8 cellular contexts compared by ENCODE assay signal in genomic region chr14:21454843-21455550, GRCh38. TPM values are rescaled to one million over a fixed set of nuclear protein-coding genes. Genes with fewer than 3 reads are reported as not detected.
A peak's percentile ranks its signal among the peaks of the same experiment; 100 is the strongest.
DNase-seq lines count a peak whose midpoint lies in the region; ATAC-seq, FAIRE-seq and TF ChIP-seq lines count a peak whose summit lies in the region.

No MANE protein-coding gene starts in this region.

- H3K27me3 Mint-ChIP-seq in CD4-positive, CD25-positive, alpha-beta regulatory T cell = no peaks in the 10 kb centered on the region

- H3K9ac ChIP-seq in GM12878 (ENCODE audit: control insufficient read depth, insufficient read depth, low read length) = peak overlapping the region; percentile 94

- peak in 2 of 3 donors; percentile 22 to 34 for DNase-seq in CD4-positive, CD25-positive, alpha-beta regulatory T cell
- DNase-seq in GM12878 (ENCODE audit: low read depth, low spot score) (no peak), lower leg skin (ENCODE audit: low spot score in 2 of 2) (no peak), upper lobe of left lung (no peak)
- DNase-seq in activated CD8-positive, alpha-beta memory T cell treated with anti-CD3 and anti-CD28 coated beads, Interleukin-2, amount 50 U/mL, for 4 hours = no peak

- no peaks in the 10 kb centered on the region for H3K9me3 ChIP-seq in CD4-positive, CD25-positive, alpha-beta regulatory T cell (ENCODE audit: control insufficient read depth in 2 of 2, low read length in 2 of 2)
- no peaks in the 10 kb centered on the region for H3K9me3 ChIP-seq in KOPT-K1 (ENCODE audit: insufficient read depth, low read length, poor library complexity, severe bottlenecking)
- H3K9me3 ChIP-seq in GM12878 (replicated peaks; ENCODE audit: control insufficient read depth, insufficient read depth, low read length) = no peaks in the 10 kb centered on the region
- H3K9me3 ChIP-seq in upper lobe of left lung = no peaks in the 10 kb centered on the region

- intact Hi-C loops in GM12878 (cut with micrococcal nuclease; ENCODE audit: unreplicated experiment) = no loop called here
- intact Hi-C loops in lower leg skin (cut with DNase I; ENCODE audit: low total_unique reads) = no loop called here

- CTCF ChIA-PET in GM12878 (lab: Yijun Ruan, JAX) = interaction anchor here (1.2 to 3.3 kb wide), 11 partner anchors 9 to 215 kb away, joined by 3 to 38 read pairs (median 4); partner anchors contain the start of genes RAB2B, SUPT16H and TOX4

- peaks cover 54% of the 10 kb centered on the region for H3K79me2 ChIP-seq in GM12878 (ENCODE audit: control insufficient read depth, insufficient read depth, low read length)

- H2AFZ ChIP-seq in GM12878 (ENCODE audit: control insufficient read depth, low read depth, low read length) = no peak overlapping the region

- H3K4me3 ChIP-seq in CD4-positive, CD25-positive, alpha-beta regulatory T cell (ENCODE audit: low read depth, low read length) = peak overlapping the region; percentile 93
- H3K4me3 ChIP-seq in GM12878 (peak overlapping the region; percentile 97), lower leg skin (ENCODE audit: low read depth, poor library complexity, severe bottlenecking) (peak overlapping the region; percentile 73), upper lobe of left lung (peak overlapping the region; percentile 60 to 93 (median 90))

- no peak for ATAC-seq in CD4-positive, CD25-positive, alpha-beta regulatory T cell (ENCODE audit: low read depth in 2 of 2)
- ATAC-seq in GM12878 (peak; percentile 3; the same call in 1 of the 3 replicates), upper lobe of left lung (ENCODE audit: low FRiP score in 2 of 2) (no peak), HG03342 (IDR thresholded peaks at IDR 0.05; ENCODE audit: unreplicated experiment) (no peak), HG03565 (IDR thresholded peaks at IDR 0.05; ENCODE audit: unreplicated experiment) (no peak)

- FAIRE-seq in GM12878 (lab: Jason Lieb, UNC) = no peak

- no peaks in the 10 kb centered on the region for H4K20me1 ChIP-seq in GM12878 (ENCODE audit: control insufficient read depth, insufficient read depth)

- H3K4me3 Mint-ChIP-seq in CD4-positive, CD25-positive, alpha-beta regulatory T cell = peak overlapping the region; percentile 86 to 99 (median 98)

- peak overlapping the region; percentile 70 for H3K4me2 ChIP-seq in GM12878 (ENCODE audit: control insufficient read depth, insufficient read depth)

- no peak for TF ChIP-seq RAD21 in GM12878 (IDR thresholded peaks at IDR 0.05; ENCODE audit: insufficient read depth, low read depth, low read length)

- TF ChIP-seq EP300 in GM12878 (IDR thresholded peaks at IDR 0.05; ENCODE audit: borderline replicate concordance in 1 of 2, control insufficient read depth in 1 of 2, low read depth in 2 of 2, low read length in 2 of 2) (no peak), upper lobe of left lung (IDR thresholded peaks at IDR 0.05) (no peak)

- WGBS in GM12878 (ENCODE audit: insufficient coverage, insufficient replicate concordance, low lambda C conversion rate, missing lambda C conversion rate) = 3% methylated on average over 15 of the region's 15 CpGs
- WGBS in lower leg skin, 2 donors = 17 to 21% methylated on average over 15 of the region's 15 CpGs
- WGBS in upper lobe of left lung, 2 donors = 31 to 32% methylated on average over 15 of the region's 15 CpGs

- peak overlapping the region; percentile 95 for H3K27ac ChIP-seq in CD4-positive, CD25-positive, alpha-beta regulatory T cell (ENCODE audit: insufficient read depth, low read length, poor library complexity, severe bottlenecking)
- H3K27ac ChIP-seq in KOPT-K1 (ENCODE audit: low read depth, low read length, poor library complexity, severe bottlenecking) (peak overlapping the region; percentile 80), GM12878 (ENCODE audit: control insufficient read depth, insufficient read depth) (peak overlapping the region; percentile 94), upper lobe of left lung (peak overlapping the region; percentile 92 to 98 (median 96))

- TSS peak; percentile 70 for BruUV-seq in GM12878 (replicated peaks; lab: Mats Ljungman, UMichigan)

- no peaks in the 10 kb centered on the region for H3K9me3 Mint-ChIP-seq in CD4-positive, CD25-positive, alpha-beta regulatory T cell

- H3K4me1 Mint-ChIP-seq in CD4-positive, CD25-positive, alpha-beta regulatory T cell = peaks cover 24 to 59% (median 41%) of the 10 kb centered on the region in 4 donors

- peaks cover 6% of the 10 kb centered on the region for H3K36me3 ChIP-seq in CD4-positive, CD25-positive, alpha-beta regulatory T cell (ENCODE audit: control insufficient read depth, insufficient read depth, low read length)
- H3K36me3 ChIP-seq in KOPT-K1 (ENCODE audit: insufficient read depth, low read length) (peaks cover 12% of the 10 kb centered on the region; the same call in 1 of the 2 replicates), GM12878 (ENCODE audit: control insufficient read depth in 2 of 2, insufficient read depth in 2 of 2, low read length in 1 of 2) (no peaks in the 10 kb centered on the region; a peak in 2 of 4 replicates), upper lobe of left lung (peaks cover 0 to 10% (median under 1%) of the 10 kb centered on the region in 4 donors)

- peaks cover 9% of the 10 kb centered on the region for H3K36me3 Mint-ChIP-seq in CD4-positive, CD25-positive, alpha-beta regulatory T cell

- H3K27me3 ChIP-seq in CD4-positive, CD25-positive, alpha-beta regulatory T cell (ENCODE audit: control insufficient read depth, insufficient read depth, low read length) = no peaks in the 10 kb centered on the region
- H3K27me3 ChIP-seq in GM12878 (replicated peaks in 1 of 2; ENCODE audit: control insufficient read depth in 2 of 2, insufficient read depth in 2 of 2, low read length in 1 of 2) (no peaks in the 10 kb centered on the region), upper lobe of left lung (no peaks in the 10 kb centered on the region)

- in situ Hi-C loops in GM12878 (cut with MboI) = no loop called here

- POLR2A ChIA-PET in GM12878 (lab: Charles Lee) = interaction anchor here (0.5 to 7.3 kb wide), 6 partner anchors 10 to 72 kb away, joined by 3 to 82 read pairs (median 6); partner anchors contain the start of gene METTL3

- H3K27ac Mint-ChIP-seq in CD4-positive, CD25-positive, alpha-beta regulatory T cell = peak overlapping the region; percentile 99 to 100 (median 100)

- no peak for TF ChIP-seq POLR2A in GM12878 (IDR thresholded peaks at IDR 0.05; ENCODE audit: low read depth, low read length)
- TF ChIP-seq POLR2A in lower leg skin (IDR thresholded peaks at IDR 0.05) = no peak
- no peak for TF ChIP-seq POLR2A in upper lobe of left lung (IDR thresholded peaks at IDR 0.05)

- TF ChIP-seq CTCF in GM12878 (IDR thresholded peaks at IDR 0.05 in 2 of 3, conservative IDR thresholded peaks at IDR 0.05 in 1 of 3; ENCODE audit: control insufficient read depth in 2 of 3, extremely low read depth in 1 of 3, insufficient read depth in 1 of 3, low read depth in 3 of 3, low read length in 3 of 3) (no peak), lower leg skin (IDR thresholded peaks at IDR 0.05) (no peak), upper lobe of left lung (IDR thresholded peaks at IDR 0.05) (no peak)

- SMC1A ChIA-PET in GM12878 (lab: Charles Lee; ENCODE audit: uncharacterized antibody, unreplicated experiment) = interaction anchor here (0.9 to 2.6 kb wide), 10 partner anchors 10 to 75 kb away, joined by 3 to 23 read pairs (median 5); no protein-coding TSS in a partner anchor

- H3K4me1 ChIP-seq in CD4-positive, CD25-positive, alpha-beta regulatory T cell (ENCODE audit: control insufficient read depth, insufficient read depth, low read length, poor library complexity, severe bottlenecking) = peaks cover 51% of the 10 kb centered on the region
- H3K4me1 ChIP-seq in GM12878 (ENCODE audit: control insufficient read depth, insufficient read depth, low read length) (peaks cover 12% of the 10 kb centered on the region), upper lobe of left lung (peaks cover 29 to 44% (median 30%) of the 10 kb centered on the region in 4 donors)

- RAD21 ChIA-PET in GM12878 (lab: Charles Lee; ENCODE audit: unreplicated experiment) = interaction anchor here (1.0 to 3.2 kb wide), 9 partner anchors 10 to 350 kb away, joined by 3 to 46 read pairs (median 6); partner anchors contain the start of gene SUPT16H

RNA-seq across cellular contexts. Expression of gene CHD8, which starts 0.9 kb away (rescaled TPM):
- total RNA-seq in CD4-positive, CD25-positive, alpha-beta regulatory T cell = 142 TPM
- polyA plus RNA-seq in CD4-positive, CD25-positive, alpha-beta regulatory T cell = 10 to 100 TPM; 15.3 to 30.9 (median 20.9) TPM
- total RNA-seq in GM12878 (2013; cell fraction: nucleolus; rRNA removed) = 181 and 186 TPM in 2 replicates
- total RNA-seq in GM12878 (2014; rRNA removed) (59.8 and 61.2 TPM in 2 replicates), GM12878 (2014; rRNA removed; fragmentation: Illumina TruSeq; extraction: Trizol) (50.8 and 53.6 TPM in 2 replicates), GM12878 (2021) (79.5 and 80.7 TPM in 2 replicates), lower leg skin (10 to 100 TPM; 78.4 to 98.6 (median 97.0) TPM), upper lobe of left lung (10 to 100 TPM; 42.2 to 96.4 (median 67.5) TPM)
- 33.1 TPM for polyA plus RNA-seq in GM12878 (2011; ENCODE audit: low read depth)
- polyA plus RNA-seq in GM12878 (2011; rRNA removed) (15.4 and 23.3 TPM in 2 replicates), GM12878 (2014; fragmentation: Illumina TruSeq; extraction: Trizol) (52.1 and 60.4 TPM in 2 replicates), GM12878 (2014; fragmentation: Nextera tagmentation; extraction: Ambion mirVana) (10 to 100 TPM; 20.2 to 28.2 TPM), GM12878 (2014; rRNA removed) (31.1 and 34.2 TPM in 2 replicates), GM12878 (2016; fragmentation: Nextera tagmentation; extraction: Ambion mirVana) (10 to 100 TPM; 32.8 to 38.2 TPM)
- 33.4 and 34.9 TPM in 2 replicates for polyA plus RNA-seq in GM12878 (2011; cell fraction: cytosol; rRNA removed)
- 84.8 and 98.6 TPM in 2 replicates for polyA plus RNA-seq in GM12878 (2011; cell fraction: nucleus; rRNA removed)
- 36.9 and 73.3 TPM in 2 replicates for polyA plus RNA-seq in GM12878 (2012)
- 65.5 and 76.4 TPM in 2 replicates for polyA minus RNA-seq in GM12878 (2011; rRNA and poly(A)+ RNA removed)
- polyA minus RNA-seq in GM12878 (2011; cell fraction: cytosol; rRNA and poly(A)+ RNA removed) = 34.2 and 35.8 TPM in 2 replicates
- polyA minus RNA-seq in GM12878 (2011; cell fraction: nucleus; rRNA and poly(A)+ RNA removed) = 40.1 and 78.9 TPM in 2 replicates

RNA-seq across cellular contexts. Expression of gene RAB2B, which starts 21.8 kb away (rescaled TPM):
- 32.6 TPM for total RNA-seq in CD4-positive, CD25-positive, alpha-beta regulatory T cell
- polyA plus RNA-seq in CD4-positive, CD25-positive, alpha-beta regulatory T cell = 10 to 100 TPM; 12.1 to 19.8 (median 14.8) TPM
- 60.8 and 71.3 TPM in 2 replicates for total RNA-seq in GM12878 (2013; cell fraction: nucleolus; rRNA removed)
- total RNA-seq in GM12878 (2014; rRNA removed) (10.5 and 13.1 TPM in 2 replicates), GM12878 (2014; rRNA removed; fragmentation: Illumina TruSeq; extraction: Trizol) (18.8 and 19.9 TPM in 2 replicates), GM12878 (2021) (14.5 and 18.4 TPM in 2 replicates), lower leg skin (10 to 100 TPM; 11.3 to 19.9 (median 15.4) TPM), upper lobe of left lung (10 to 100 TPM; 13.1 to 40.2 (median 33.0) TPM)
- 14.8 TPM for polyA plus RNA-seq in GM12878 (2011; ENCODE audit: low read depth)
- polyA plus RNA-seq in GM12878 (2011; rRNA removed) (45.1 and 57.7 TPM in 2 replicates), GM12878 (2014; fragmentation: Illumina TruSeq; extraction: Trizol) (19.4 and 26.2 TPM in 2 replicates), GM12878 (2014; fragmentation: Nextera tagmentation; extraction: Ambion mirVana) (1 to 10 TPM; 5.6 to 9.8 TPM), GM12878 (2014; rRNA removed) (16.4 and 18.8 TPM in 2 replicates), GM12878 (2016; fragmentation: Nextera tagmentation; extraction: Ambion mirVana) (10 to 100 TPM in 1 of 2 experiments, 1 to 10 TPM in 1; 9.6 to 10.3 TPM)
- 22.4 and 26.5 TPM in 2 replicates for polyA plus RNA-seq in GM12878 (2011; cell fraction: cytosol; rRNA removed)
- 37.8 and 42.7 TPM in 2 replicates for polyA plus RNA-seq in GM12878 (2011; cell fraction: nucleus; rRNA removed)
- 20.1 and 20.4 TPM in 2 replicates for polyA plus RNA-seq in GM12878 (2012)
- 36.3 and 51.9 TPM in 2 replicates for polyA minus RNA-seq in GM12878 (2011; rRNA and poly(A)+ RNA removed)
- polyA minus RNA-seq in GM12878 (2011; cell fraction: cytosol; rRNA and poly(A)+ RNA removed) = 8.3 and 8.5 TPM in 2 replicates
- polyA minus RNA-seq in GM12878 (2011; cell fraction: nucleus; rRNA and poly(A)+ RNA removed) = 12.0 and 17.5 TPM in 2 replicates

RNA-seq across cellular contexts. Expression of gene TOX4, which starts 22.0 kb away (rescaled TPM):
- total RNA-seq in CD4-positive, CD25-positive, alpha-beta regulatory T cell = 128 TPM
- polyA plus RNA-seq in CD4-positive, CD25-positive, alpha-beta regulatory T cell = 100 to 1,000 TPM in 1 of 4 donors, 10 to 100 TPM in 3; 90.0 to 114 (median 95.4) TPM
- total RNA-seq in GM12878 (2013; cell fraction: nucleolus; rRNA removed) = 49.4 and 57.4 TPM in 2 replicates
- 17.1 and 18.4 TPM in 2 replicates for total RNA-seq in GM12878 (2014; rRNA removed)
- 26.0 and 27.4 TPM in 2 replicates for total RNA-seq in GM12878 (2014; rRNA removed; fragmentation: Illumina TruSeq; extraction: Trizol)
- 53.8 and 55.5 TPM in 2 replicates for total RNA-seq in GM12878 (2021)
- 58.9 TPM for polyA plus RNA-seq in GM12878 (2011; ENCODE audit: low read depth)
- 70.3 and 113 TPM in 2 replicates for polyA plus RNA-seq in GM12878 (2011; rRNA removed)
- polyA plus RNA-seq in GM12878 (2011; cell fraction: cytosol; rRNA removed) = 88.9 and 111 TPM in 2 replicates
- polyA plus RNA-seq in GM12878 (2011; cell fraction: nucleus; rRNA removed) = 61.4 and 80.7 TPM in 2 replicates
- 39.8 and 70.7 TPM in 2 replicates for polyA plus RNA-seq in GM12878 (2012)
- 59.8 and 74.8 TPM in 2 replicates for polyA plus RNA-seq in GM12878 (2014; fragmentation: Illumina TruSeq; extraction: Trizol)
- polyA plus RNA-seq in GM12878 (2014; fragmentation: Nextera tagmentation; extraction: Ambion mirVana) = 10 to 100 TPM; 54.7 to 55.5 TPM
- polyA plus RNA-seq in GM12878 (2014; rRNA removed) = 53.1 and 54.8 TPM in 2 replicates
- 10 to 100 TPM; 54.8 to 57.8 TPM for polyA plus RNA-seq in GM12878 (2016; fragmentation: Nextera tagmentation; extraction: Ambion mirVana)
- 103 and 114 TPM in 2 replicates for polyA minus RNA-seq in GM12878 (2011; rRNA and poly(A)+ RNA removed)
- 15.1 and 27.9 TPM in 2 replicates for polyA minus RNA-seq in GM12878 (2011; cell fraction: cytosol; rRNA and poly(A)+ RNA removed)
- 18.7 and 29.6 TPM in 2 replicates for polyA minus RNA-seq in GM12878 (2011; cell fraction: nucleus; rRNA and poly(A)+ RNA removed)
- 10 to 100 TPM; 69.8 to 94.9 (median 75.7) TPM for total RNA-seq in lower leg skin
- total RNA-seq in upper lobe of left lung = 10 to 100 TPM; 29.0 to 71.6 (median 62.0) TPM

RNA-seq across cellular contexts. Expression of gene METTL3, which starts 56.1 kb away (rescaled TPM):
- 59.0 TPM for total RNA-seq in CD4-positive, CD25-positive, alpha-beta regulatory T cell
- polyA plus RNA-seq in CD4-positive, CD25-positive, alpha-beta regulatory T cell = 10 to 100 TPM; 20.6 to 32.6 (median 23.9) TPM
- 281 and 328 TPM in 2 replicates for total RNA-seq in GM12878 (2013; cell fraction: nucleolus; rRNA removed)
- total RNA-seq in GM12878 (2014; rRNA removed) = 66.3 and 79.6 TPM in 2 replicates
- 54.8 and 56.5 TPM in 2 replicates for total RNA-seq in GM12878 (2014; rRNA removed; fragmentation: Illumina TruSeq; extraction: Trizol)
- 56.6 and 63.9 TPM in 2 replicates for total RNA-seq in GM12878 (2021)
- polyA plus RNA-seq in GM12878 (2011; ENCODE audit: low read depth) = 37.9 TPM
- polyA plus RNA-seq in GM12878 (2011; rRNA removed) = 147 and 165 TPM in 2 replicates
- polyA plus RNA-seq in GM12878 (2011; cell fraction: cytosol; rRNA removed) = 126 and 137 TPM in 2 replicates
- 573 and 682 TPM in 2 replicates for polyA plus RNA-seq in GM12878 (2011; cell fraction: nucleus; rRNA removed)
- polyA plus RNA-seq in GM12878 (2012) = 46.9 and 50.9 TPM in 2 replicates
- 69.4 and 71.4 TPM in 2 replicates for polyA plus RNA-seq in GM12878 (2014; fragmentation: Illumina TruSeq; extraction: Trizol)
- 10 to 100 TPM; 32.8 to 36.0 TPM for polyA plus RNA-seq in GM12878 (2014; fragmentation: Nextera tagmentation; extraction: Ambion mirVana)
- 82.5 and 83.9 TPM in 2 replicates for polyA plus RNA-seq in GM12878 (2014; rRNA removed)
- 10 to 100 TPM; 64.7 to 70.9 TPM for polyA plus RNA-seq in GM12878 (2016; fragmentation: Nextera tagmentation; extraction: Ambion mirVana)
- polyA minus RNA-seq in GM12878 (2011; rRNA and poly(A)+ RNA removed) = 106 and 127 TPM in 2 replicates
- polyA minus RNA-seq in GM12878 (2011; cell fraction: cytosol; rRNA and poly(A)+ RNA removed) = 24.3 and 36.8 TPM in 2 replicates
- polyA minus RNA-seq in GM12878 (2011; cell fraction: nucleus; rRNA and poly(A)+ RNA removed) = 93.9 and 122 TPM in 2 replicates
- total RNA-seq in lower leg skin = 10 to 100 TPM; 33.4 to 60.0 (median 39.8) TPM
- total RNA-seq in upper lobe of left lung = 100 to 1,000 TPM in 1 of 6 donors, 10 to 100 TPM in 5; 41.7 to 126 (median 47.7) TPM

Comparison
In these comparisons a context has a peak if more than half of its experiments do, and no peak if none do; other contexts are left out.
1. DNase-seq: peak in CD4-positive, CD25-positive, alpha-beta regulatory T cell (2 of 3); none in GM12878 (single experiment), lower leg skin (0 of 2), upper lobe of left lung (0 of 2) and activated CD8-positive, alpha-beta memory T cell treated with anti-CD3 and anti-CD28 coated beads, Interleukin-2, amount 50 U/mL, for 4 hours (single experiment).
2. Peak in every context shown above with its lines, with median percentiles within 50 percentile points of each other: H3K27ac ChIP-seq and H3K4me3 ChIP-seq.